14 cellular contexts compared by ENCODE assay signal in the genomic region with DNA sequence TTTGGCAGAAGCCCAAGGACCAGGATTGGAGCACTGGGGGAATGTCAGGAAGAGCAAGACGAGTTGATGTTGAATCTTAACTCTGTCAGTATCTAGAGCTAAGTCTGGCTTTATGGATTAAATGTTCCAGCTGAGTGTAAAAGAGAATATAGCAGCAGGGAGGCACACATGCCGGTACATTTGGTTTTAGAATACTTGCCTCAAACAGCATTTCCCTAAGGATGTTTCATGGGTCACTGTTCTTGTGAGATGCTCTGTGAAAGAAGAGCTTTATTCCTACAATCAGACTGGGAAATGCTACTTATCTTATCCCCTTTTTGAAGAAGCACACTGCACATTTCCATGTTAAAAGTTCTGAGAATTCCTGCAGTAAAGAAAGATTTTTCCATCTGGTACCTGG.
DNase-seq lines count a peak whose midpoint lies in the region; ATAC-seq and TF ChIP-seq lines count a peak whose summit lies in the region.
"Had no signal": no experiment of that assay in that cellular context is flagged by ENCODE, and none has a peak within 500 bp of the region (broad histone marks: within the 10 kb centered on the region; RNA-seq: fewer than 3 reads in every experiment).

No MANE protein-coding gene starts in this region.

- H3F3A ChIP-seq in GM23338 (replicated peaks; ENCODE audit: low read depth): no peaks in the 10 kb centered on the region
- H3F3A ChIP-seq in neural progenitor cell (ENCODE audit: low read depth): peaks cover 18% of the 10 kb centered on the region

- no peaks in the 10 kb centered on the region for H3K36me3 Mint-ChIP-seq in GM23338 (ENCODE audit: low read depth)
- H3K36me3 Mint-ChIP-seq in neural progenitor cell: no peaks in the 10 kb centered on the region

- H2AFZ ChIP-seq in GM23338 (0 out of 2 replicates have a peak overlapping the region, but pooled peaks have one; percentile 48), neural progenitor cell (replicated peaks) (no peak overlapping the region), Karpas-422 (ENCODE audit: low read length) (no peak overlapping the region)
- H2AFZ ChIP-seq: GM23248 had no signal

- H3K4me3 ChIP-seq in GM23338: no peak overlapping the region
- no peak overlapping the region for H3K4me3 ChIP-seq in ectodermal cell (ENCODE audit: insufficient read depth, low read depth, low read length)
- no peak overlapping the region for H3K4me3 ChIP-seq in neural progenitor cell
- no peak overlapping the region for H3K4me3 ChIP-seq in Karpas-422 (ENCODE audit: low read length)
- H3K4me3 ChIP-seq: BLaER1 treated with 17β-estradiol and CSF1 and Interleukin-3, amounts not matched to agents 10 nM and 100 nM; GM23248 had no signal

- H4K20me1 ChIP-seq in GM23338 (replicated peaks; ENCODE audit: insufficient read depth) (no peaks in the 10 kb centered on the region), neural progenitor cell (ENCODE audit: low read depth) (peaks cover 6% of the 10 kb centered on the region), Karpas-422 (ENCODE audit: insufficient read depth, low read depth, low read length) (no peaks in the 10 kb centered on the region)
- H4K20me1 ChIP-seq: BLaER1 treated with 17β-estradiol and CSF1 and Interleukin-3, amounts not matched to agents 10 nM and 100 nM had no signal

- H3K27me3 ChIP-seq in GM23338 (ENCODE audit: insufficient read depth) (no peaks in the 10 kb centered on the region), ectodermal cell (ENCODE audit: control insufficient read depth, insufficient read depth, low read length, poor library complexity, severe bottlenecking) (no peaks in the 10 kb centered on the region), neural progenitor cell (no peaks in the 10 kb centered on the region), Karpas-422 (ENCODE audit: low read length) (no peaks in the 10 kb centered on the region)
- H3K27me3 ChIP-seq: BLaER1 treated with 17β-estradiol and CSF1 and Interleukin-3, amounts not matched to agents 10 nM and 100 nM had no signal

- DNase-seq in GM23338 (ENCODE audit: low spot score) (no peak), neural progenitor cell (ENCODE audit: low spot score) (peak; percentile 69), NCI-H1436 treated with DMSO at 0.1 percent for 48 hours (lab: John Stamatoyannopoulos, UW) (no peak), Karpas-422 (no peak), NCI-H1694 treated with DMSO at 0.1 percent for 48 hours (lab: John Stamatoyannopoulos, UW) (no peak)
- DNase-seq: CD8-positive, alpha-beta memory T cell; COR-L47; GM23248; H7; HFFc6 had no signal

- H3K4me3 Mint-ChIP-seq in GM23338 (no peak overlapping the region), neural progenitor cell (no peak overlapping the region)
- H3K4me3 Mint-ChIP-seq: B cell; CD8-positive, alpha-beta memory T cell; HFFc6 had no signal

- no peaks in the 10 kb centered on the region for H3K9me3 ChIP-seq in ectodermal cell (ENCODE audit: control insufficient read depth, low read length)
- H3K9me3 ChIP-seq in neural progenitor cell (ENCODE audit: low read depth): no peaks in the 10 kb centered on the region
- no peaks in the 10 kb centered on the region for H3K9me3 ChIP-seq in Karpas-422 (ENCODE audit: low read length)
- H3K9me3 ChIP-seq: BLaER1 treated with 17β-estradiol and CSF1 and Interleukin-3, amounts not matched to agents 10 nM and 100 nM had no signal

- H3K9ac ChIP-seq in neural progenitor cell (no peak overlapping the region), Karpas-422 (ENCODE audit: low read length) (no peak overlapping the region)
- H3K9ac ChIP-seq: BLaER1 treated with 17β-estradiol and CSF1 and Interleukin-3, amounts not matched to agents 10 nM and 100 nM; GM23248 had no signal

- no peak for ATAC-seq in GM23338
- ATAC-seq: HCT116 had no signal

- TF ChIP-seq CTCF in GM23338 (conservative IDR thresholded peaks at IDR 0.05; ENCODE audit: low read depth in 2 of 2): no peak
- TF ChIP-seq CTCF in neural progenitor cell (IDR thresholded peaks at IDR 0.05): no peak

- H3K27me3 Mint-ChIP-seq in GM23338 (ENCODE audit: insufficient read depth, low read depth, poor library complexity) (no peaks in the 10 kb centered on the region), neural progenitor cell (ENCODE audit: insufficient read depth, low read depth) (peaks cover 4% of the 10 kb centered on the region)
- H3K27me3 Mint-ChIP-seq: CD8-positive, alpha-beta memory T cell had no signal

- WGBS in ectodermal cell, 2 experiments: 27 to 57% methylated on average over 2 of the region's 2 CpGs

- H3K27ac ChIP-seq in GM23338 (ENCODE audit: low read depth) (no peak overlapping the region), ectodermal cell (ENCODE audit: insufficient read depth, low read depth, low read length, poor library complexity, severe bottlenecking) (peak overlapping the region; percentile 75), neural progenitor cell (peak overlapping the region; percentile 76), Karpas-422 (ENCODE audit: low read length) (no peak overlapping the region)
- H3K27ac ChIP-seq: BLaER1 treated with 17β-estradiol and CSF1 and Interleukin-3, amounts not matched to agents 10 nM and 100 nM; GM23248 had no signal

- H3K9me2 ChIP-seq in GM23338 (ENCODE audit: insufficient read depth): no peaks in the 10 kb centered on the region
- no peaks in the 10 kb centered on the region for H3K9me2 ChIP-seq in Karpas-422 (replicated peaks; ENCODE audit: insufficient read depth, low read length)

- H3K4me1 ChIP-seq in GM23338 (ENCODE audit: insufficient read depth) (no peaks in the 10 kb centered on the region; the same call in 1 of the 2 replicates), ectodermal cell (ENCODE audit: control insufficient read depth, insufficient read depth, low read length) (peaks cover 5% of the 10 kb centered on the region), neural progenitor cell (peaks cover 26% of the 10 kb centered on the region), Karpas-422 (ENCODE audit: low read length) (no peaks in the 10 kb centered on the region)

- H3K36me3 ChIP-seq in GM23338 (ENCODE audit: insufficient read depth) (no peaks in the 10 kb centered on the region), ectodermal cell (ENCODE audit: control insufficient read depth, insufficient read depth, low read length) (no peaks in the 10 kb centered on the region), neural progenitor cell (no peaks in the 10 kb centered on the region), Karpas-422 (ENCODE audit: insufficient read depth, low read length) (no peaks in the 10 kb centered on the region)
- H3K36me3 ChIP-seq: BLaER1 treated with 17β-estradiol and CSF1 and Interleukin-3, amounts not matched to agents 10 nM and 100 nM had no signal

- H3K9me3 Mint-ChIP-seq in GM23338 (no peaks in the 10 kb centered on the region), neural progenitor cell (no peaks in the 10 kb centered on the region)
- H3K9me3 Mint-ChIP-seq: CD8-positive, alpha-beta memory T cell; HFFc6 had no signal

- H3K4me2 ChIP-seq in GM23338 (no peak overlapping the region), neural progenitor cell (peak overlapping the region; percentile 55), Karpas-422 (ENCODE audit: low read depth, low read length, poor library complexity, severe bottlenecking) (no peak overlapping the region)
- H3K4me2 ChIP-seq: BLaER1 treated with 17β-estradiol and CSF1 and Interleukin-3, amounts not matched to agents 10 nM and 100 nM had no signal

- H3K79me2 ChIP-seq in GM23338 (replicated peaks; ENCODE audit: insufficient read depth) (no peaks in the 10 kb centered on the region), neural progenitor cell (ENCODE audit: low read depth) (no peaks in the 10 kb centered on the region), Karpas-422 (ENCODE audit: low read length) (no peaks in the 10 kb centered on the region)

- H3K27ac Mint-ChIP-seq in GM23338: no peak overlapping the region
- H3K27ac Mint-ChIP-seq in neural progenitor cell: no peak overlapping the region
- H3K27ac Mint-ChIP-seq: B cell, HFFc6 had no signal

- H3K4me1 Mint-ChIP-seq in GM23338 (peaks cover 7% of the 10 kb centered on the region; the same call in 2 of the 3 replicates), neural progenitor cell (peaks cover 32% of the 10 kb centered on the region)
- H3K4me1 Mint-ChIP-seq: B cell had no signal

TF ChIP-seq in GM23338, 12 proteins besides CTCF, POLR2A, EP300 and RAD21 (continues in another document):
- TF ChIP-seq, protein P1, sequence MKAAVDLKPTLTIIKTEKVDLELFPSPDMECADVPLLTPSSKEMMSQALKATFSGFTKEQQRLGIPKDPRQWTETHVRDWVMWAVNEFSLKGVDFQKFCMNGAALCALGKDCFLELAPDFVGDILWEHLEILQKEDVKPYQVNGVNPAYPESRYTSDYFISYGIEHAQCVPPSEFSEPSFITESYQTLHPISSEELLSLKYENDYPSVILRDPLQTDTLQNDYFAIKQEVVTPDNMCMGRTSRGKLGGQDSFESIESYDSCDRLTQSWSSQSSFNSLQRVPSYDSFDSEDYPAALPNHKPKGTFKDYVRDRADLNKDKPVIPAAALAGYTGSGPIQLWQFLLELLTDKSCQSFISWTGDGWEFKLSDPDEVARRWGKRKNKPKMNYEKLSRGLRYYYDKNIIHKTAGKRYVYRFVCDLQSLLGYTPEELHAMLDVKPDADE (IDR thresholded peaks at IDR 0.05): no peak
- TF ChIP-seq CREB1 (CRISPR knock-in tag; IDR thresholded peaks at IDR 0.05; ENCODE audit: low read depth) (no peak), EZH2 (IDR thresholded peaks at IDR 0.05; ENCODE audit: low read depth, unreplicated experiment) (no peak)

Comparison
In these comparisons a context has a peak if more than half of its experiments do, and no peak if none do; other contexts are left out.
1. H3K27ac ChIP-seq: peak in ectodermal cell (single experiment) and neural progenitor cell (single experiment); none in GM23338 (single experiment) and Karpas-422 (single experiment).